9 cellular contexts compared by ENCODE assay signal in genomic region chr19:40811478-40812341, GRCh38. TPM values are rescaled to one million over a fixed set of nuclear protein-coding genes. Genes with fewer than 3 reads are reported as not detected.
DNase-seq lines count a peak whose midpoint lies in the region; ATAC-seq and TF ChIP-seq lines count a peak whose summit lies in the region.
"Had no signal": no experiment of that assay in that cellular context is flagged by ENCODE, and none has a peak within 500 bp of the region (broad histone marks: within the 10 kb centered on the region; RNA-seq: fewer than 3 reads in every experiment).

No MANE protein-coding gene starts in this region.

- no peak for TF ChIP-seq EP300 in upper lobe of left lung (IDR thresholded peaks at IDR 0.05)

- H3K4me3 ChIP-seq in heart right ventricle = peak overlapping the region; percentile 10 to 64 (median 54)
- H3K4me3 ChIP-seq in lung = no peak overlapping the region
- peak overlapping the region in 3 of 4 donors; percentile 41 to 56 (median 49) for H3K4me3 ChIP-seq in upper lobe of left lung

- 36 to 40% methylated on average over 35 of the region's 35 CpGs for WGBS in heart right ventricle, 2 donors
- WGBS in lung, 2 donors = 14 to 31% methylated on average over 26 to 35 of the region's 35 CpGs
- 25 to 34% methylated on average over 28 to 35 of the region's 35 CpGs for WGBS in upper lobe of left lung, 2 donors

- no peaks in the 10 kb centered on the region for H3K9me3 Mint-ChIP-seq in brain

- no peak for DNase-seq in heart right ventricle
- DNase-seq in Right ventricle myocardium superior = no peak
- DNase-seq in lung (ENCODE audit: low spot score) = no peak
- peak in 1 of 2 donors; percentile 76 for DNase-seq in upper lobe of left lung
- DNase-seq in DMS 273 treated with DMSO at 0.1 percent for 48 hours (lab: John Stamatoyannopoulos, UW) = no peak
- DNase-seq in pons (ENCODE audit: low spot score) = no peak

- H3K27me3 ChIP-seq in heart right ventricle (no peaks in the 10 kb centered on the region), lung (ENCODE audit: control insufficient read depth, insufficient read depth) (no peaks in the 10 kb centered on the region), upper lobe of left lung (no peaks in the 10 kb centered on the region)

- H3K36me3 ChIP-seq in heart right ventricle (peaks cover 0 to 33% (median 11%) of the 10 kb centered on the region in 9 donors), lung (ENCODE audit: control insufficient read depth in 2 of 2, insufficient read depth in 2 of 2, low read length in 2 of 2) (peaks cover 0 to 25% of the 10 kb centered on the region in 2 donors), upper lobe of left lung (peaks cover 14 to 30% (median 24%) of the 10 kb centered on the region in 4 donors)

- no peaks in the 10 kb centered on the region for H3K9me3 ChIP-seq in heart right ventricle
- no peaks in the 10 kb centered on the region for H3K9me3 ChIP-seq in lung (ENCODE audit: control insufficient read depth in 2 of 2, insufficient read depth in 1 of 2, low read length in 1 of 2)
- H3K9me3 ChIP-seq in upper lobe of left lung = no peaks in the 10 kb centered on the region

- peaks cover 71% of the 10 kb centered on the region for H3K4me1 Mint-ChIP-seq in brain

- H3K4me3 Mint-ChIP-seq in brain = peak overlapping the region; percentile 83 to 95 (median 89)

- H3K36me3 Mint-ChIP-seq in brain = peaks cover 4% of the 10 kb centered on the region

- H3K4me1 ChIP-seq in heart right ventricle = peaks cover 10 to 63% (median 46%) of the 10 kb centered on the region in 9 donors
- peaks cover 3 to 14% of the 10 kb centered on the region in 2 donors for H3K4me1 ChIP-seq in lung (ENCODE audit: control insufficient read depth in 2 of 2, insufficient read depth in 2 of 2, low read length in 2 of 2)
- H3K4me1 ChIP-seq in upper lobe of left lung = peaks cover 55 to 63% (median 57%) of the 10 kb centered on the region in 4 donors

- intact Hi-C loops in heart right ventricle (cut with DNase I) = loop anchor here in 1 of 10 donors (5.0 kb wide), 1 partner anchor 321 kb away; no protein-coding TSS in a partner anchor
- intact Hi-C loops in Right ventricle myocardium superior (cut with DNase I) = no loop called here

- peak overlapping the region in 9 of 10 donors; percentile 68 to 91 (median 79) for H3K27ac ChIP-seq in heart right ventricle
- peak overlapping the region; percentile 39 to 78 for H3K27ac ChIP-seq in lung (ENCODE audit: low read depth in 1 of 2, low read length in 1 of 2)
- H3K27ac ChIP-seq in upper lobe of left lung = peak overlapping the region; percentile 76 to 82 (median 80)

- TF ChIP-seq POLR2A in upper lobe of left lung (IDR thresholded peaks at IDR 0.05) = no peak

- no peak for ATAC-seq in heart right ventricle
- no peak for ATAC-seq in Right ventricle myocardium superior (ENCODE audit: poor library complexity)
- ATAC-seq in lung (ENCODE audit: insufficient read depth, low FRiP score) = no peak
- ATAC-seq in upper lobe of left lung (ENCODE audit: low FRiP score in 2 of 2) = no peak
- ATAC-seq in SK-N-SH treated with all-trans-retinoic acid at 6 μM for 48 hours = no peak

- TF ChIP-seq CTCF in heart right ventricle (IDR thresholded peaks at IDR 0.05) = no peak
- TF ChIP-seq CTCF in brain (conservative IDR thresholded peaks at IDR 0.05) = no peak
- TF ChIP-seq CTCF in lung (IDR thresholded peaks at IDR 0.05; ENCODE audit: control extremely low read depth, extremely low read depth) = no peak
- TF ChIP-seq CTCF in upper lobe of left lung (IDR thresholded peaks at IDR 0.05) = no peak

- peak overlapping the region; percentile 73 to 94 (median 92) for H3K27ac Mint-ChIP-seq in brain

- H3K27me3 Mint-ChIP-seq in brain = peaks cover 14% of the 10 kb centered on the region

TF ChIP-seq in SK-N-SH treated with all-trans-retinoic acid at 6 μM for 48 hours, 23 proteins besides CTCF, POLR2A, EP300 and RAD21:
- no peak for TF ChIP-seq GLIS3 (CRISPR knock-in tag; IDR thresholded peaks at IDR 0.05)
- TF ChIP-seq CREB5 (CRISPR knock-in tag; IDR thresholded peaks at IDR 0.05; ENCODE audit: low read depth) = no peak
- TF ChIP-seq ZNF565 (CRISPR knock-in tag; conservative IDR thresholded peaks at IDR 0.05; ENCODE audit: low read depth) = no peak
- TF ChIP-seq ESRRG (CRISPR knock-in tag; IDR thresholded peaks at IDR 0.05) = no peak
- no peak for TF ChIP-seq BACH2 (CRISPR knock-in tag; IDR thresholded peaks at IDR 0.05; ENCODE audit: borderline replicate concordance)
- no peak for TF ChIP-seq CSRNP3 (CRISPR knock-in tag; IDR thresholded peaks at IDR 0.05)
- no peak for TF ChIP-seq ZC3H10 (CRISPR knock-in tag; IDR thresholded peaks at IDR 0.05)

RNA-seq across cellular contexts. Expression of gene EGLN2, which starts 12.7 kb away (rescaled TPM):
- total RNA-seq in heart right ventricle (10 to 100 TPM; 31.8 to 78.3 (median 42.8) TPM), Right ventricle myocardium superior (65.4 TPM), lung (100 to 1,000 TPM; 130 to 157 TPM), upper lobe of left lung (100 to 1,000 TPM; 170 to 353 (median 211) TPM)
- polyA plus RNA-seq in heart right ventricle (10 to 100 TPM; 75.3 to 78.6 TPM), brain (ENCODE audit: insufficient read depth, low read depth, low replicate concordance) (59.2 TPM), lung (100 to 1,000 TPM; 132 to 133 TPM)

RNA-seq across cellular contexts. Expression of gene RAB4B, which starts 33.7 kb away (rescaled TPM):
- 10 to 100 TPM; 11.0 to 25.2 (median 13.5) TPM for total RNA-seq in heart right ventricle
- polyA plus RNA-seq in heart right ventricle = 10 to 100 TPM; 26.8 to 62.5 TPM
- 12.6 TPM for total RNA-seq in Right ventricle myocardium superior
- 98.9 TPM for polyA plus RNA-seq in brain (ENCODE audit: insufficient read depth, low read depth, low replicate concordance)
- 10 to 100 TPM; 11.5 to 73.0 TPM for total RNA-seq in lung
- 10 to 100 TPM; 78.6 to 90.9 TPM for polyA plus RNA-seq in lung
- 10 to 100 TPM; 39.9 to 78.5 (median 58.6) TPM for total RNA-seq in upper lobe of left lung

RNA-seq across cellular contexts. Expression of gene MIA, which starts 36.4 kb away (rescaled TPM):
- total RNA-seq in heart right ventricle (1 to 10 TPM in 3 of 10 donors, under 1 TPM in 2, not detected in 5; 0.63 to 1.7 (median 1.0) TPM), Right ventricle myocardium superior (not detected), lung (1 to 10 TPM in 1 of 2 donors, not detected in 1; 3.2 TPM), upper lobe of left lung (1 to 10 TPM in 3 of 6 donors, not detected in 3; 1.2 to 5.2 (median 2.1) TPM)
- polyA plus RNA-seq in heart right ventricle (1 to 10 TPM; 2.0 to 2.4 TPM), brain (ENCODE audit: insufficient read depth, low read depth, low replicate concordance) (not detected), lung (1 to 10 TPM in 1 of 2 donors, under 1 TPM in 1; 0.75 to 4.6 TPM)
- total RNA-seq: fibroblast of lung had no signal

RNA-seq across cellular contexts. Expression of gene CYP2A6, which starts 38.5 kb away (rescaled TPM):
- not detected for total RNA-seq in heart right ventricle
- not detected for polyA plus RNA-seq in heart right ventricle
- total RNA-seq in Right ventricle myocardium superior = 0.27 TPM
- polyA plus RNA-seq in brain (ENCODE audit: insufficient read depth, low read depth, low replicate concordance) = not detected
- total RNA-seq in lung = 1 to 10 TPM in 1 of 2 donors, under 1 TPM in 1; 0.97 to 1.7 TPM
- polyA plus RNA-seq in lung = under 1 TPM; 0.45 to 0.57 TPM
- total RNA-seq in upper lobe of left lung = 10 to 100 TPM in 1 of 6 donors, 1 to 10 TPM in 4, not detected in 1; 1.5 to 11.6 (median 2.9) TPM
- total RNA-seq: fibroblast of lung had no signal
- polyA plus RNA-seq: fibroblast of lung had no signal
